In genomic region chr22:37316875-37317371, GRCh38 we compare ENCODE assay signal across 8 cellular contexts. TPM values are rescaled to one million over a fixed set of nuclear protein-coding genes. Genes with fewer than 3 reads are reported as not detected.
A peak's percentile ranks its signal among the peaks of the same experiment; 100 is the strongest.
DNase-seq lines count a peak whose midpoint lies in the region; ATAC-seq and TF ChIP-seq lines count a peak whose summit lies in the region.

No MANE protein-coding gene starts in this region.

- H3K4me2 ChIP-seq in Loucy (ENCODE audit: low read depth, low read length, poor library complexity, severe bottlenecking): no peak overlapping the region

- no peak for TF ChIP-seq POLR2A in adrenal gland (IDR thresholded peaks at IDR 0.05)

- H3K4me3 ChIP-seq in Loucy (ENCODE audit: low read length, poor library complexity, severe bottlenecking): no peak overlapping the region
- no peak overlapping the region for H3K4me3 ChIP-seq in adrenal gland
- H3K4me3 ChIP-seq in heart right ventricle: no peak overlapping the region

- 23 to 60% (median 33%) methylated on average over 3 to 11 of the region's 11 CpGs; no CpG with 5 or more reads in 1 of the 4 donors for WGBS in adrenal gland, 4 donors
- WGBS in heart right ventricle, 2 donors: 30 to 34% methylated on average over 11 of the region's 11 CpGs

- H3K9ac ChIP-seq in Loucy (ENCODE audit: low read depth, low read length, poor library complexity, severe bottlenecking): peak overlapping the region; percentile 41

- H3K27me3 ChIP-seq in Loucy (ENCODE audit: insufficient read depth, low read length, poor library complexity, severe bottlenecking) (no peaks in the 10 kb centered on the region), adrenal gland (no peaks in the 10 kb centered on the region), heart right ventricle (peaks cover 0 to 47% (median 24%) of the 10 kb centered on the region in 7 donors)

- intact Hi-C loops in adrenal gland (cut with DNase I) (loop anchor here (2.0 to 10.0 kb wide), 3 partner anchors 108 to 140 kb away; partner anchors contain the start of gene ELFN2 (in 2 of the 2)), heart right ventricle (cut with DNase I) (loop anchor here (1.0 to 10.0 kb wide), 12 partner anchors 108 to 912 kb away; partner anchors contain the start of genes ELFN2 (in 4 of the 10) and CDC42EP1 (in 3 of the 10))

- H3K9me2 ChIP-seq in Loucy (replicated peaks; ENCODE audit: low read depth, low read length): no peaks in the 10 kb centered on the region

- no peaks in the 10 kb centered on the region for H3K9me3 ChIP-seq in Loucy (ENCODE audit: insufficient read depth, low read depth, low read length)
- no peaks in the 10 kb centered on the region for H3K9me3 ChIP-seq in adrenal gland (replicated peaks in 1 of 3)
- no peaks in the 10 kb centered on the region for H3K9me3 ChIP-seq in heart right ventricle

- H3K36me3 ChIP-seq in Loucy (ENCODE audit: insufficient read depth, low read length) (no peaks in the 10 kb centered on the region), adrenal gland (replicated peaks in 1 of 2) (no peaks in the 10 kb centered on the region), heart right ventricle (peaks cover 0 to 29% (median 0%) of the 10 kb centered on the region in 9 donors)

- peak; percentile 84 for TF ChIP-seq CTCF in Loucy (conservative IDR thresholded peaks at IDR 0.05; ENCODE audit: low read length)
- peak; percentile 70 to 97 (median 92) for TF ChIP-seq CTCF in adrenal gland (IDR thresholded peaks at IDR 0.05)
- TF ChIP-seq CTCF in heart right ventricle (IDR thresholded peaks at IDR 0.05): peak; percentile 61 to 89 (median 82)

- in situ Hi-C loops in G401 (cut with HindIII; ENCODE audit: low sequenced_read_pairs): no loop called here

- no peak overlapping the region for H3K27ac ChIP-seq in adrenal gland
- no peak overlapping the region for H3K27ac ChIP-seq in heart right ventricle

- H3K4me1 ChIP-seq in Loucy (ENCODE audit: insufficient read depth, low read length, poor library complexity, severe bottlenecking) (peaks cover 41% of the 10 kb centered on the region), adrenal gland (replicated peaks in 1 of 2) (no peaks in the 10 kb centered on the region), heart right ventricle (peaks cover 0 to 29% (median 4%) of the 10 kb centered on the region in 9 donors)

- H2AFZ ChIP-seq in Loucy (ENCODE audit: low read length): no peak overlapping the region

- DNase-seq in G401 (ENCODE audit: low spot score): peak; percentile 79
- peak; percentile 54 for DNase-seq in T follicular helper cell (ENCODE audit: low read depth)
- peak; percentile 81 to 90 (median 87) for DNase-seq in adrenal gland
- DNase-seq in heart right ventricle: peak; percentile 62 to 78
- peak; percentile 56 for DNase-seq in putamen (ENCODE audit: low spot score)

- H3K79me2 ChIP-seq in Loucy (ENCODE audit: insufficient read depth, low read length): no peaks in the 10 kb centered on the region

- H4K20me1 ChIP-seq in Loucy (ENCODE audit: insufficient read depth, low read length, poor library complexity, severe bottlenecking): no peaks in the 10 kb centered on the region

- H3F3A ChIP-seq in Loucy (ENCODE audit: low read depth): peaks cover 3% of the 10 kb centered on the region; the same call in 1 of the 2 replicates

- peak; percentile 71 to 89 (median 83) for ATAC-seq in heart right ventricle
- ATAC-seq in GM21786 (IDR thresholded peaks at IDR 0.05; ENCODE audit: unreplicated experiment): no peak
- no peak for ATAC-seq in GM18868 (IDR thresholded peaks at IDR 0.05; ENCODE audit: unreplicated experiment)

RNA-seq across cellular contexts. Expression of gene CYTH4, which starts 34.6 kb away (rescaled TPM):
- not detected in 2 replicates for total RNA-seq in G401 (2014; rRNA removed; shearing (Covaris generic))
- total RNA-seq in adrenal gland (10 to 100 TPM; 16.4 to 80.7 (median 25.5) TPM), heart right ventricle (10 to 100 TPM in 1 of 10 donors, 1 to 10 TPM in 9; 1.8 to 29.3 (median 4.8) TPM)
- polyA plus RNA-seq in adrenal gland (10 to 100 TPM in 2 of 3 donors, 1 to 10 TPM in 1; 7.5 to 26.6 (median 11.5) TPM), heart right ventricle (1 to 10 TPM; 2.1 to 4.0 TPM)

Comparison
In these comparisons a context has a peak if more than half of its experiments do, and no peak if none do; other contexts are left out.
1. ATAC-seq: peak in heart right ventricle (8 of 8); none in GM21786 (single experiment) and GM18868 (single experiment).
2. Peak in every context shown above with its lines, with median percentiles within 50 percentile points of each other: DNase-seq and CTCF ChIP-seq.